8 cellular contexts compared by ENCODE assay signal in the genomic region with DNA sequence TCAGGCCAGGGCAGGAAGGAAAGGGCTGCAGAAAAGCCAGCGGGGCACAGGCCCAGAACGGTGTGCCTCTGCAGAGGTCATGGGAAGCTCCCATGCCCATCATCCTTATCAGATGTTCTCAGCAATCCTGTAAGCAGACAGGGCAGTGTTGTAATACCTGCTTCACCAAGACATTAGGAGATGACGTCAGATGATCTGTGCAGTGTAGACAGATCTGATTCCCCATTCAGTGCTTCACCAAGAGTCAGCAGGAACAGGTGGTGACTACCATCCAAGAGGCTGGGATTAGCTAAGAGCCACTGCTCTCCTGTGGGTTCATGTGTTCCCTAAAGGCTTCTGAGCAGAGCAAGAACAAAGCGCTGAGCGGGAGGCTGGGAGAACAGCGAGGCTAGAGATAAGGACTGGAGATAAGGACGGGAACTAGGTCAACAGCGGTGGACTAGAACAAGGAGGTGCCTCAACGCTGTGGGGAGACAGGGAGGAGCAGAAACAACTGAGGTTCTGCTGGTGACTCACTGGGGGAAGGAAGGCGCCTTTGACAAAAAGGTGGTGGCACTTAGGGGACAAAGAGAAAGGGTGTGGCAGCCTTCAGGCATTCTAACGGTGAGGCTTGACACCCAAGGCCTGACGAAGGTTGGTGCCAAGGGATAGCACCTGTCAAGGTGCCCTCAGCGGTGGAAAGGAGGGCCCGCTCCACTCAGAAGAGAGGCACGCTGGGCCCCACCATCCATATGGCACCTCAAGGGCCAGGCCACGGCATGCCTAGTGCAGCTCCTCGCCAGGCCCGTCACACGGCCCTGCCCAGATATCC. TPM values are rescaled to one million over a fixed set of nuclear protein-coding genes. Genes with fewer than 3 reads are reported as not detected.
A peak's percentile ranks its signal among the peaks of the same experiment; 100 is the strongest.
DNase-seq lines count a peak whose midpoint lies in the region; ATAC-seq and TF ChIP-seq lines count a peak whose summit lies in the region.

No MANE protein-coding gene starts in this region.

- H3K36me3 ChIP-seq in psoas muscle (ENCODE audit: insufficient read depth in 1 of 2, low read depth in 1 of 2): no peaks in the 10 kb centered on the region
- no peaks in the 10 kb centered on the region for H3K36me3 ChIP-seq in GM23338 (ENCODE audit: insufficient read depth)

- peak; percentile 90 to 93 (median 92) for ATAC-seq in psoas muscle
- ATAC-seq in GM23338: no peak

- H3K4me1 ChIP-seq in psoas muscle (peaks cover 84% of the 10 kb centered on the region), GM23338 (ENCODE audit: insufficient read depth) (peaks cover 25% of the 10 kb centered on the region)

- no peaks in the 10 kb centered on the region; the same call in 2 of the 3 replicates for H3K9me3 Mint-ChIP-seq in GM23338

- H3K4me2 ChIP-seq in GM23338: no peak overlapping the region

- no peaks in the 10 kb centered on the region for H3K9me2 ChIP-seq in GM23338 (ENCODE audit: insufficient read depth)

- H3K27ac ChIP-seq in psoas muscle (peak overlapping the region; percentile 90), GM23338 (ENCODE audit: low read depth) (no peak overlapping the region)

- no peaks in the 10 kb centered on the region for H3F3A ChIP-seq in GM23338 (replicated peaks; ENCODE audit: low read depth)

- H3K27me3 Mint-ChIP-seq in GM23338 (ENCODE audit: insufficient read depth, low read depth, poor library complexity): peaks cover 7% of the 10 kb centered on the region

- peaks cover 18% of the 10 kb centered on the region for H3K36me3 Mint-ChIP-seq in GM23338 (ENCODE audit: low read depth)

- peaks cover 61% of the 10 kb centered on the region for H3K4me1 Mint-ChIP-seq in GM23338

- TF ChIP-seq CTCF in psoas muscle (IDR thresholded peaks at IDR 0.05) (no peak), GM23338 (conservative IDR thresholded peaks at IDR 0.05; ENCODE audit: low read depth in 2 of 2) (no peak)

- 44 to 66% (median 48%) methylated on average over 19 of the region's 19 CpGs for WGBS in psoas muscle, 3 donors

- peaks cover 69% of the 10 kb centered on the region for H4K20me1 ChIP-seq in GM23338 (replicated peaks; ENCODE audit: insufficient read depth)

- H3K4me3 ChIP-seq in psoas muscle: no peak overlapping the region
- H3K4me3 ChIP-seq in GM23338: no peak overlapping the region

- no peaks in the 10 kb centered on the region for H3K9me3 ChIP-seq in psoas muscle

- H3K79me2 ChIP-seq in GM23338 (replicated peaks; ENCODE audit: insufficient read depth): peaks cover 98% of the 10 kb centered on the region

- peak; percentile 35 for TF ChIP-seq POLR2A in erythroblast (IDR thresholded peaks at IDR 0.05; ENCODE audit: low read length)

- H3K27me3 ChIP-seq in psoas muscle (ENCODE audit: insufficient read depth in 3 of 3, low read length in 2 of 3): no peaks in the 10 kb centered on the region
- H3K27me3 ChIP-seq in GM23338 (ENCODE audit: insufficient read depth): no peaks in the 10 kb centered on the region

- DNase-seq in NCI-H146 (lab: John Stamatoyannopoulos, UW): peak; percentile 23
- no peak for DNase-seq in NCI-H146 treated with DMSO at 0.1 percent for 48 hours (lab: John Stamatoyannopoulos, UW; ENCODE audit: unreplicated experiment)
- peak; percentile 33 to 70 for DNase-seq in activated CD8-positive, alpha-beta memory T cell treated with anti-CD3 and anti-CD28 coated beads for 1 hour (ENCODE audit: extremely low read depth in 1 of 2, low read depth in 1 of 2)
- peak; percentile 77 to 82 for DNase-seq in erythroblast (lab: John Stamatoyannopoulos, UW)
- peak; percentile 46 to 82 for DNase-seq in psoas muscle
- DNase-seq in GM23338 (ENCODE audit: low spot score): no peak
- DNase-seq in DMS79 (lab: John Stamatoyannopoulos, UW): no peak
- no peak for DNase-seq in NCI-H526 (lab: John Stamatoyannopoulos, UW)

- no peak overlapping the region for H2AFZ ChIP-seq in GM23338

- intact Hi-C loops in psoas muscle (cut with DNase I): no loop called here

- H3K27ac Mint-ChIP-seq in GM23338: no peak overlapping the region

- H3K4me3 Mint-ChIP-seq in GM23338: no peak overlapping the region; the same call in 2 of the 3 replicates

TF ChIP-seq in GM23338, 12 proteins besides CTCF, POLR2A, EP300 and RAD21 (continues in another document):
- no peak for TF ChIP-seq ZNF114 (CRISPR knock-in tag; IDR thresholded peaks at IDR 0.05)
- TF ChIP-seq EZH2phosphoT487 (IDR thresholded peaks at IDR 0.05; ENCODE audit: unreplicated experiment): no peak
- no peak for TF ChIP-seq STAT1 (IDR thresholded peaks at IDR 0.05; ENCODE audit: unreplicated experiment)
- no peak for TF ChIP-seq POLR2AphosphoS5 (IDR thresholded peaks at IDR 0.05; ENCODE audit: low read depth)
- TF ChIP-seq, protein P1, sequence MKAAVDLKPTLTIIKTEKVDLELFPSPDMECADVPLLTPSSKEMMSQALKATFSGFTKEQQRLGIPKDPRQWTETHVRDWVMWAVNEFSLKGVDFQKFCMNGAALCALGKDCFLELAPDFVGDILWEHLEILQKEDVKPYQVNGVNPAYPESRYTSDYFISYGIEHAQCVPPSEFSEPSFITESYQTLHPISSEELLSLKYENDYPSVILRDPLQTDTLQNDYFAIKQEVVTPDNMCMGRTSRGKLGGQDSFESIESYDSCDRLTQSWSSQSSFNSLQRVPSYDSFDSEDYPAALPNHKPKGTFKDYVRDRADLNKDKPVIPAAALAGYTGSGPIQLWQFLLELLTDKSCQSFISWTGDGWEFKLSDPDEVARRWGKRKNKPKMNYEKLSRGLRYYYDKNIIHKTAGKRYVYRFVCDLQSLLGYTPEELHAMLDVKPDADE (IDR thresholded peaks at IDR 0.05): no peak
- TF ChIP-seq EZH2 (IDR thresholded peaks at IDR 0.05; ENCODE audit: low read depth, unreplicated experiment): no peak
- TF ChIP-seq, protein P2, sequence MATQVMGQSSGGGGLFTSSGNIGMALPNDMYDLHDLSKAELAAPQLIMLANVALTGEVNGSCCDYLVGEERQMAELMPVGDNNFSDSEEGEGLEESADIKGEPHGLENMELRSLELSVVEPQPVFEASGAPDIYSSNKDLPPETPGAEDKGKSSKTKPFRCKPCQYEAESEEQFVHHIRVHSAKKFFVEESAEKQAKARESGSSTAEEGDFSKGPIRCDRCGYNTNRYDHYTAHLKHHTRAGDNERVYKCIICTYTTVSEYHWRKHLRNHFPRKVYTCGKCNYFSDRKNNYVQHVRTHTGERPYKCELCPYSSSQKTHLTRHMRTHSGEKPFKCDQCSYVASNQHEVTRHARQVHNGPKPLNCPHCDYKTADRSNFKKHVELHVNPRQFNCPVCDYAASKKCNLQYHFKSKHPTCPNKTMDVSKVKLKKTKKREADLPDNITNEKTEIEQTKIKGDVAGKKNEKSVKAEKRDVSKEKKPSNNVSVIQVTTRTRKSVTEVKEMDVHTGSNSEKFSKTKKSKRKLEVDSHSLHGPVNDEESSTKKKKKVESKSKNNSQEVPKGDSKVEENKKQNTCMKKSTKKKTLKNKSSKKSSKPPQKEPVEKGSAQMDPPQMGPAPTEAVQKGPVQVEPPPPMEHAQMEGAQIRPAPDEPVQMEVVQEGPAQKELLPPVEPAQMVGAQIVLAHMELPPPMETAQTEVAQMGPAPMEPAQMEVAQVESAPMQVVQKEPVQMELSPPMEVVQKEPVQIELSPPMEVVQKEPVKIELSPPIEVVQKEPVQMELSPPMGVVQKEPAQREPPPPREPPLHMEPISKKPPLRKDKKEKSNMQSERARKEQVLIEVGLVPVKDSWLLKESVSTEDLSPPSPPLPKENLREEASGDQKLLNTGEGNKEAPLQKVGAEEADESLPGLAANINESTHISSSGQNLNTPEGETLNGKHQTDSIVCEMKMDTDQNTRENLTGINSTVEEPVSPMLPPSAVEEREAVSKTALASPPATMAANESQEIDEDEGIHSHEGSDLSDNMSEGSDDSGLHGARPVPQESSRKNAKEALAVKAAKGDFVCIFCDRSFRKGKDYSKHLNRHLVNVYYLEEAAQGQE (IDR thresholded peaks at IDR 0.05; ENCODE audit: unreplicated experiment): no peak
- no peak for TF ChIP-seq ZNF331 (CRISPR knock-in tag; IDR thresholded peaks at IDR 0.05; ENCODE audit: low read depth)
- no peak for TF ChIP-seq CREB1 (CRISPR knock-in tag; IDR thresholded peaks at IDR 0.05; ENCODE audit: low read depth)

RNA-seq across cellular contexts. Expression of a gene that starts 28.4 kb away (rescaled TPM):
- total RNA-seq in psoas muscle: 10 to 100 TPM; 25.1 to 36.4 (median 34.9) TPM
- 10 to 100 TPM; 47.0 to 69.8 (median 55.5) TPM for polyA plus RNA-seq in psoas muscle
- total RNA-seq in GM23338 (2014; rRNA removed; shearing (Covaris generic)): 35.1 and 42.9 TPM in 2 replicates
- 133 and 136 TPM in 2 replicates for polyA plus RNA-seq in GM23338 (2016; fragmentation: Nextera tagmentation; extraction: Ambion mirVana)

RNA-seq across cellular contexts. Expression of a gene that starts 31.3 kb away (rescaled TPM):
- 10 to 100 TPM in 1 of 4 donors, 1 to 10 TPM in 3; 7.3 to 11.2 (median 7.7) TPM for total RNA-seq in psoas muscle
- polyA plus RNA-seq in psoas muscle (10 to 100 TPM in 1 of 3 donors, 1 to 10 TPM in 2; 5.4 to 13.0 (median 6.4) TPM), GM23338 (2016; fragmentation: Nextera tagmentation; extraction: Ambion mirVana) (13.5 and 14.0 TPM in 2 replicates)
- total RNA-seq in GM23338 (2014; rRNA removed; shearing (Covaris generic)): 66.1 and 79.9 TPM in 2 replicates

Comparison
In these comparisons a context has a peak if more than half of its experiments do, and no peak if none do; other contexts are left out.
1. DNase-seq: peak in NCI-H146 (single experiment), activated CD8-positive, alpha-beta memory T cell treated with anti-CD3 and anti-CD28 coated beads for 1 hour (2 of 2), erythroblast (2 of 2) and psoas muscle (2 of 2); none in NCI-H146 treated with DMSO at 0.1 percent for 48 hours (single experiment), GM23338 (single experiment), DMS79 (single experiment) and NCI-H526 (0 of 2).